In the genomic region with DNA sequence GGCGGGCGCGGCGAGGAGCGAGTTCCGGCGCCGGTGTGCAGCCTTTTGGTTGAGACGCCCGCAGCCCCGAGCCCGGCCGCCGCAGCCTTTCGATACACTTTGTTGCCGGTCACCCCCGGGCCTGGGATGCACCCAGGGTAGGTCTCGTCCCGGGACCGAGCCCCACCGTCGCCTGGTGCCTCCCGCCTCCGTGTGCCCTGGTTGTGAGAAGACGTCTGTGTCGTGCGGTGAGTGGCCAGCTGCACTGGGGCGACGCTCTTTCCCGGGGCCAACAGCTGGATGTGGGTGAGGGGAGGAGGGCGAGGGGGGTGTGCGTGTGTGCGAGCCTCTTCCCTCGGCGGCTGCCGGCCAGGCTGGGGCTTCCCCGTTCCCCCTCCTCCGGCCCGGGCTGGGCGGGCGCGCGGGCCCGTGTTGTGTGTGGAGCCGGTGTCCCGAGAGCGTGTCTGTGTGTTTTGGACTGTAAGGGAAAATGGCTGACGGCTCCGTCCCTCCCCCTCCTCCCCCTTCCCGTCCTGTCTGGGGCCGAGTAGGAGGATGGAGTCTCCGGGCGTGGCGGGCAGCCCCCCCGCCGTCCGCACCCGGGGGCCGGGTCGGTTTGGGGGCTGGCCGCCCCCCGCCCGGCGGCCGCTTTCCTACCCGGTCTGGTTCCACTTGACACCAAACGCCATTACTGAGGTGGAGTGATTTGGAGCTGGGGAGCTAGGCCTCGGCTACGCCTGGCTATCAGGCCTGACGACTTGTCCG, we compare ENCODE assay signal across 8 cellular contexts. TPM values are rescaled to one million over a fixed set of nuclear protein-coding genes. Genes with fewer than 3 reads are reported as not detected.
DNase-seq lines count a peak whose midpoint lies in the region; ATAC-seq and TF ChIP-seq lines count a peak whose summit lies in the region.

No MANE protein-coding gene starts in this region.

- peak overlapping the region; percentile 99 for H3K9ac ChIP-seq in SK-N-MC (ENCODE audit: insufficient read length)

- peaks cover 0 to 28% of the 10 kb centered on the region in 2 donors for H3K4me1 ChIP-seq in adrenal gland (replicated peaks in 1 of 2)
- peaks cover 49% of the 10 kb centered on the region for H3K4me1 ChIP-seq in left ventricle myocardium inferior
- no peaks in the 10 kb centered on the region for H3K4me1 ChIP-seq in prostate gland (replicated peaks)

- TF ChIP-seq CTCF in adrenal gland (IDR thresholded peaks at IDR 0.05) (no peak), left ventricle myocardium inferior (IDR thresholded peaks at IDR 0.05; ENCODE audit: borderline replicate concordance) (no peak), prostate gland (IDR thresholded peaks at IDR 0.05) (no peak)

- DNase-seq in SKM-1 treated with dmso at 0.1 percent for 144 hours (lab: John Stamatoyannopoulos, UW; ENCODE audit: unreplicated experiment) (peak; percentile 2), SKM-1 (lab: John Stamatoyannopoulos, UW; ENCODE audit: unreplicated experiment) (no peak), SK-N-MC (ENCODE audit: low read depth, low spot score) (no peak), adrenal gland (peak; percentile 52 to 72 (median 70)), left ventricle myocardium inferior (peak; percentile 45), prostate gland (ENCODE audit: low spot score) (peak; percentile 28)

- H3K9me3 ChIP-seq in SK-N-MC (ENCODE audit: low read depth, low read length) (no peaks in the 10 kb centered on the region), adrenal gland (replicated peaks in 1 of 3) (no peaks in the 10 kb centered on the region), left ventricle myocardium inferior (replicated peaks) (no peaks in the 10 kb centered on the region), prostate gland (no peaks in the 10 kb centered on the region)

- peak; percentile 6 for ATAC-seq in HG03159 (IDR thresholded peaks at IDR 0.05; ENCODE audit: unreplicated experiment)
- no peak for ATAC-seq in HG02610 (IDR thresholded peaks at IDR 0.05; ENCODE audit: unreplicated experiment)

- intact Hi-C loops in adrenal gland (cut with DNase I), result no loop called here
- intact Hi-C loops in left ventricle myocardium inferior (cut with micrococcal nuclease), result no loop called here
- intact Hi-C loops in prostate gland (cut with DNase I), result loop anchor here (5.0 to 10.0 kb wide), 2 partner anchors 74 to 249 kb away; a partner anchor contains a TSS

- H3K27me3 ChIP-seq in adrenal gland (no peaks in the 10 kb centered on the region), left ventricle myocardium inferior (ENCODE audit: low read depth) (no peaks in the 10 kb centered on the region), prostate gland (replicated peaks; ENCODE audit: insufficient read depth) (no peaks in the 10 kb centered on the region)

- 0 to 4% (median 2%) methylated on average over 6 to 70 of the region's 71 CpGs for WGBS in adrenal gland, 4 donors
- WGBS in prostate gland, result 1% methylated on average over 33 of the region's 71 CpGs

- TF ChIP-seq POLR2A in adrenal gland (IDR thresholded peaks at IDR 0.05) (peak in 1 of 2 donors; percentile 32), prostate gland (IDR thresholded peaks at IDR 0.05) (no peak)

- no peaks in the 10 kb centered on the region; the same call in 1 of the 2 replicates for H3K36me3 ChIP-seq in SK-N-MC (ENCODE audit: insufficient read depth, low read length)
- no peaks in the 10 kb centered on the region for H3K36me3 ChIP-seq in adrenal gland (replicated peaks in 1 of 2)
- no peaks in the 10 kb centered on the region for H3K36me3 ChIP-seq in left ventricle myocardium inferior
- no peaks in the 10 kb centered on the region for H3K36me3 ChIP-seq in prostate gland

- H3K27ac ChIP-seq in SK-N-MC, result peak overlapping the region; percentile 98
- peak overlapping the region; percentile 91 to 99 (median 98) for H3K27ac ChIP-seq in adrenal gland
- H3K27ac ChIP-seq in left ventricle myocardium inferior (replicated peaks), result peak overlapping the region; percentile 99
- H3K27ac ChIP-seq in prostate gland, result peak overlapping the region; percentile 96 to 97

- peak overlapping the region; percentile 94 for H3K4me3 ChIP-seq in SK-N-MC
- H3K4me3 ChIP-seq in adrenal gland, result peak overlapping the region; percentile 60 to 79 (median 68)
- peak overlapping the region; percentile 87 for H3K4me3 ChIP-seq in left ventricle myocardium inferior
- H3K4me3 ChIP-seq in prostate gland, result peak overlapping the region; percentile 70 to 71

RNA-seq across cellular contexts. Expression of a gene that starts 0.8 kb away (rescaled TPM):
- total RNA-seq in adrenal gland (100 to 1,000 TPM in 2 of 8 donors, 10 to 100 TPM in 6; 79.7 to 143 (median 90.3) TPM), left ventricle myocardium inferior (50.9 TPM), prostate gland (100 to 1,000 TPM in 1 of 2 donors, 10 to 100 TPM in 1; 47.9 to 115 TPM)
- polyA plus RNA-seq in adrenal gland, result 10 to 100 TPM; 12.6 to 47.0 (median 12.6) TPM

Comparison
In these comparisons a context has a peak if more than half of its experiments do, and no peak if none do; other contexts are left out.
1. DNase-seq: peak in SKM-1 treated with dmso at 0.1 percent for 144 hours (single experiment), adrenal gland (7 of 7), left ventricle myocardium inferior (single experiment) and prostate gland (single experiment); none in SKM-1 (single experiment) and SK-N-MC (single experiment).
2. Peak in every context shown above with its lines, with median percentiles within 50 percentile points of each other: H3K27ac ChIP-seq and H3K4me3 ChIP-seq.